ENCODE assay signal across 13 cellular contexts in the genomic region with DNA sequence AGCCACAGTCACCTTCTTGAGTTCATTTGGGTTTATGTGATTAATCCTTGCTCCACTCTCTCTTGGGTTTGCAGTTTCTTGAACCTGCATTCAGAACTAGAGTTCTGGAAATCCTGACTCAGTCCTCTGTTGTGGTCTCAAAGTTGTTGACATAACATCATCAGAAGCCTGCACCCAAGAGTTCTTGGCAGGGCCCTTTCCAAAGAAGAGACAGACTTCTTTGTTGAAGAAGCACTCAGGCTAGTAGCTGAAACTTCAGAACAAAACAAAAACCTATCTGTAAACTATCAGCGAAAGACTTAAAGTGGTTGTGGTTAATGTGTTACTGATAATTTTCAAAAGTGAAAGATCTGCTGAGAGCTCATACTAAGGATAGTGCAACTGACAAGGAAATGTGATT.
DNase-seq lines count a peak whose midpoint lies in the region; ATAC-seq, FAIRE-seq and TF ChIP-seq lines count a peak whose summit lies in the region.
"Had no signal": no experiment of that assay in that cellular context is flagged by ENCODE, and none has a peak within 500 bp of the region (broad histone marks: within the 10 kb centered on the region; RNA-seq: fewer than 3 reads in every experiment).

No MANE protein-coding gene starts in this region.

- FAIRE-seq in HTR-8/SVneo (lab: Jason Lieb, UNC), result no peak

- peak; percentile 71 for ATAC-seq in GM18520 (IDR thresholded peaks at IDR 0.05; ENCODE audit: unreplicated experiment)
- ATAC-seq in GM21390 (IDR thresholded peaks at IDR 0.05; ENCODE audit: unreplicated experiment), result peak; percentile 71
- ATAC-seq in HG03469 (IDR thresholded peaks at IDR 0.05; ENCODE audit: unreplicated experiment), result peak; percentile 78
- no peak for ATAC-seq in T-helper 17 cell

- H3K4me3 Mint-ChIP-seq in T-helper 17 cell, result no peak overlapping the region
- H3K4me3 Mint-ChIP-seq: neural crest cell; stimulated activated naive CD8-positive, alpha-beta T cell treated with anti-CD3 and anti-CD28 coated beads, Interleukin-15, Interleukin-2, amounts not matched to agents 100 ng/mL and 50 ng/mL, for 24 hours had no signal

- peaks cover under 1% of the 10 kb centered on the region for H3K4me1 Mint-ChIP-seq in T-helper 17 cell

- H3K27ac Mint-ChIP-seq in T-helper 17 cell, result no peak overlapping the region
- H3K27ac Mint-ChIP-seq: stimulated activated naive CD8-positive, alpha-beta T cell treated with anti-CD3 and anti-CD28 coated beads, Interleukin-15, Interleukin-2, amounts not matched to agents 100 ng/mL and 50 ng/mL, for 24 hours had no signal

- DNase-seq in epithelial cell of proximal tubule (ENCODE audit: low read depth) (peak; percentile 22), amniotic stem cell (lab: John Stamatoyannopoulos, UW) (no peak), T-helper 17 cell (no peak), NCI-H510A (lab: John Stamatoyannopoulos, UW) (no peak), HTR-8/SVneo (ENCODE audit: insufficient read length, low spot score) (no peak)
- DNase-seq: NCI-H1694; stimulated activated CD4-positive, alpha-beta T cell treated with anti-CD3 and anti-CD28 coated beads, Interleukin-15, amount 100 ng/mL, for 24 hours; T-helper 9 cell had no signal

- TF ChIP-seq CTCF in epithelial cell of proximal tubule (conservative IDR thresholded peaks at IDR 0.05; ENCODE audit: low read depth, low read length), result no peak

- no peaks in the 10 kb centered on the region for H3K9me3 ChIP-seq in T-helper 17 cell (ENCODE audit: control insufficient read depth, low read length, poor library complexity, severe bottlenecking)

- H3K27me3 Mint-ChIP-seq in T-helper 17 cell, result peaks cover 8% of the 10 kb centered on the region
- H3K27me3 Mint-ChIP-seq: stimulated activated naive CD8-positive, alpha-beta T cell treated with anti-CD3 and anti-CD28 coated beads, Interleukin-15, Interleukin-2, amounts not matched to agents 100 ng/mL and 50 ng/mL, for 24 hours had no signal

- H3K36me3 Mint-ChIP-seq in T-helper 17 cell (ENCODE audit: low read depth), result no peaks in the 10 kb centered on the region

- H3K4me3 ChIP-seq in epithelial cell of proximal tubule (ENCODE audit: low read depth, low read length), result no peak overlapping the region
